In genomic region chr1:243483084-243483845, GRCh38 we compare ENCODE assay signal across 8 cellular contexts.
DNase-seq lines count a peak whose midpoint lies in the region; TF ChIP-seq lines count a peak whose summit lies in the region.

No MANE protein-coding gene starts in this region.

- peak overlapping the region; percentile 70 for H3K4me3 Mint-ChIP-seq in mesothelial cell of epicardium

- peaks cover 7% of the 10 kb centered on the region for H3K36me3 Mint-ChIP-seq in mesothelial cell of epicardium

- no peak for DNase-seq in A673 (ENCODE audit: low spot score)
- DNase-seq in coronary artery (ENCODE audit: low spot score), result no peak
- DNase-seq in mesothelial cell of epicardium (ENCODE audit: low spot score in 2 of 2, unreplicated experiment in 2 of 2), result no peak
- DNase-seq in CD1c-positive myeloid dendritic cell (ENCODE audit: extremely low spot score), result no peak
- no peak for DNase-seq in activated CD4-positive, CD25-positive, alpha-beta regulatory T cell (lab: John Stamatoyannopoulos, UW)
- no peak for DNase-seq in globus pallidus (ENCODE audit: low spot score)
- DNase-seq in stimulated activated naive CD4-positive, alpha-beta T cell treated with Interleukin-2 at 50 U/mL for 16 hours (lab: John Stamatoyannopoulos, UW), result no peak

- no peaks in the 10 kb centered on the region for H3K9me3 ChIP-seq in A673 (ENCODE audit: low read depth, low read length, poor library complexity, severe bottlenecking)
- no peaks in the 10 kb centered on the region for H3K9me3 ChIP-seq in HUES6 (ENCODE audit: control insufficient read depth, insufficient read depth, low read depth, low read length)

- no TSS peak for BruUV-seq in A673 (replicated peaks; lab: Mats Ljungman, UMichigan)

- H3K4me1 ChIP-seq in A673 (ENCODE audit: insufficient read depth, low read length, poor library complexity, severe bottlenecking) (no peaks in the 10 kb centered on the region), HUES6 (ENCODE audit: control insufficient read depth, insufficient read depth, low read length) (peaks cover 28% of the 10 kb centered on the region)

- no peak overlapping the region for H3K27ac ChIP-seq in A673 (ENCODE audit: low read depth, low read length, poor library complexity, severe bottlenecking)
- no peak overlapping the region for H3K27ac ChIP-seq in HUES6 (ENCODE audit: low read depth, low read length)
- H3K27ac ChIP-seq in coronary artery, result no peak overlapping the region

- no peaks in the 10 kb centered on the region for H3K36me3 ChIP-seq in A673 (ENCODE audit: insufficient read depth, low read length, poor library complexity, severe bottlenecking)
- H3K36me3 ChIP-seq in HUES6 (ENCODE audit: control insufficient read depth, insufficient read depth, low read length), result no peaks in the 10 kb centered on the region

- TF ChIP-seq CTCF in A673 (conservative IDR thresholded peaks at IDR 0.05; ENCODE audit: low read depth, low read length) (no peak), coronary artery (IDR thresholded peaks at IDR 0.05) (no peak), mesothelial cell of epicardium (IDR thresholded peaks at IDR 0.05; ENCODE audit: unreplicated experiment) (no peak)

- peak overlapping the region; percentile 30 for H3K27ac Mint-ChIP-seq in mesothelial cell of epicardium

- H3K9me3 Mint-ChIP-seq in mesothelial cell of epicardium, result peaks cover 5% of the 10 kb centered on the region

- peak overlapping the region; percentile 68 for H3K9ac ChIP-seq in HUES6 (ENCODE audit: low read length)

- CTCF ChIA-PET in A673 (lab: Charles Lee), result no interaction called here

- H3K4me3 ChIP-seq in A673 (ENCODE audit: low read depth, low read length, poor library complexity, severe bottlenecking) (peak overlapping the region; percentile 12), HUES6 (ENCODE audit: low read depth, low read length) (peak overlapping the region; percentile 62), coronary artery (peak overlapping the region; percentile 66)

- H3K27me3 Mint-ChIP-seq in mesothelial cell of epicardium (ENCODE audit: low read depth), result peaks cover 3% of the 10 kb centered on the region

- intact Hi-C loops in A673 (cut with micrococcal nuclease; ENCODE audit: unreplicated experiment), result no loop called here

- peaks cover 12% of the 10 kb centered on the region for H3K4me1 Mint-ChIP-seq in mesothelial cell of epicardium

- POLR2A ChIA-PET in A673 (lab: Charles Lee; ENCODE audit: low non-redundant PET), result no interaction called here

- H3K27me3 ChIP-seq in A673 (replicated peaks; ENCODE audit: insufficient read depth, low read depth, low read length, poor library complexity) (no peaks in the 10 kb centered on the region), HUES6 (ENCODE audit: control insufficient read depth, insufficient read depth, low read length) (peaks cover 11% of the 10 kb centered on the region)

Comparison
In these comparisons a context has a peak if more than half of its experiments do, and no peak if none do; other contexts are left out.
1. H3K4me3 ChIP-seq: peak in every context shown above with its lines; median percentile 66 in coronary artery; 62 in HUES6; 12 in A673.